In genomic region chr3:57179580-57180410, GRCh38 we compare ENCODE assay signal across 11 cellular contexts. TPM values are rescaled to one million over a fixed set of nuclear protein-coding genes. Genes with fewer than 3 reads are reported as not detected.
A peak's percentile ranks its signal among the peaks of the same experiment; 100 is the strongest.
DNase-seq lines count a peak whose midpoint lies in the region; ATAC-seq and TF ChIP-seq lines count a peak whose summit lies in the region.
"Had no signal": no experiment of that assay in that cellular context is flagged by ENCODE, and none has a peak within 500 bp of the region (broad histone marks: within the 10 kb centered on the region; RNA-seq: fewer than 3 reads in every experiment).

No MANE protein-coding gene starts in this region.

- WGBS in right lobe of liver (ENCODE audit: insufficient coverage, low coverage, low lambda C conversion rate, missing lambda C conversion rate): 58% methylated on average over 4 of the region's 5 CpGs

- no peaks in the 10 kb centered on the region for H3K9me2 ChIP-seq in Karpas-422 (replicated peaks; ENCODE audit: insufficient read depth, low read length)

- H3K27ac ChIP-seq in Karpas-422 (ENCODE audit: low read length): no peak overlapping the region
- no peak overlapping the region for H3K27ac ChIP-seq in VCaP
- H3K27ac ChIP-seq in right lobe of liver: no peak overlapping the region
- no peak overlapping the region for H3K27ac ChIP-seq in CD4-positive, alpha-beta memory T cell (ENCODE audit: low read depth, low read length)
- H3K27ac ChIP-seq: colonic mucosa, parathyroid adenoma, SJSA1 had no signal

- no peak for TF ChIP-seq POLR2A in right lobe of liver (IDR thresholded peaks at IDR 0.05)

- no peak overlapping the region for H3K4me3 Mint-ChIP-seq in CD4-positive, alpha-beta memory T cell
- no peak overlapping the region for H3K4me3 Mint-ChIP-seq in immature natural killer cell

- DNase-seq in G401 (ENCODE audit: low spot score): peak; percentile 37
- peak; percentile 75 for DNase-seq in Karpas-422
- DNase-seq in right lobe of liver: no peak
- no peak for DNase-seq in CD4-positive, alpha-beta memory T cell
- no peak for DNase-seq in immature natural killer cell
- no peak for DNase-seq in T-helper 9 cell
- DNase-seq: colonic mucosa had no signal

- no peaks in the 10 kb centered on the region for H3K27me3 ChIP-seq in Karpas-422 (ENCODE audit: low read length)
- no peaks in the 10 kb centered on the region for H3K27me3 ChIP-seq in right lobe of liver
- H3K27me3 ChIP-seq in CD4-positive, alpha-beta memory T cell (ENCODE audit: insufficient read depth, low read length): no peaks in the 10 kb centered on the region
- H3K27me3 ChIP-seq: colonic mucosa, SJSA1 had no signal

- no peaks in the 10 kb centered on the region for H4K20me1 ChIP-seq in Karpas-422 (ENCODE audit: insufficient read depth, low read depth, low read length)

- intact Hi-C loops in right lobe of liver (cut with DNase I): no loop called here
- intact Hi-C loops in CD4-positive, alpha-beta memory T cell (cut with micrococcal nuclease): no loop called here

- CTCF ChIA-PET in CD4-positive, alpha-beta memory T cell (lab: Charles Lee; ENCODE audit: partially characterized antibody): interaction anchor here (3.6 kb wide), 1 partner anchor 10 kb away, joined by 24 read pairs; no protein-coding TSS in a partner anchor

- in situ Hi-C loops in G401 (cut with HindIII; ENCODE audit: low sequenced_read_pairs): no loop called here

- TF ChIP-seq CTCF in VCaP (conservative IDR thresholded peaks at IDR 0.05) (peak; percentile 76), right lobe of liver (IDR thresholded peaks at IDR 0.05) (peak; percentile 21 to 35 (median 28))

- H3K9me3 Mint-ChIP-seq in CD4-positive, alpha-beta memory T cell: no peaks in the 10 kb centered on the region
- H3K9me3 Mint-ChIP-seq in immature natural killer cell: no peaks in the 10 kb centered on the region

- H3K4me1 Mint-ChIP-seq in CD4-positive, alpha-beta memory T cell: no peaks in the 10 kb centered on the region
- H3K4me1 Mint-ChIP-seq in immature natural killer cell: no peaks in the 10 kb centered on the region

- H3K27ac Mint-ChIP-seq in CD4-positive, alpha-beta memory T cell: no peak overlapping the region
- no peak overlapping the region for H3K27ac Mint-ChIP-seq in immature natural killer cell

- H3K79me2 ChIP-seq in Karpas-422 (ENCODE audit: low read length): no peaks in the 10 kb centered on the region
- H3K79me2 ChIP-seq: parathyroid adenoma had no signal

- POLR2A ChIA-PET in CD4-positive, alpha-beta memory T cell (lab: Charles Lee; ENCODE audit: partially characterized antibody): no interaction called here

- no peaks in the 10 kb centered on the region for H3K36me3 ChIP-seq in Karpas-422 (ENCODE audit: insufficient read depth, low read length)
- no peaks in the 10 kb centered on the region for H3K36me3 ChIP-seq in right lobe of liver
- H3K36me3 ChIP-seq in CD4-positive, alpha-beta memory T cell (ENCODE audit: insufficient read depth, low read length): no peaks in the 10 kb centered on the region
- H3K36me3 ChIP-seq: colonic mucosa, SJSA1 had no signal

- no peak overlapping the region for H3K9ac ChIP-seq in Karpas-422 (ENCODE audit: low read length)
- H3K9ac ChIP-seq: parathyroid adenoma had no signal

- H3K4me2 ChIP-seq in Karpas-422 (ENCODE audit: low read depth, low read length, poor library complexity, severe bottlenecking): no peak overlapping the region

- no peak overlapping the region for H2AFZ ChIP-seq in Karpas-422 (ENCODE audit: low read length)
- H2AFZ ChIP-seq: parathyroid adenoma had no signal

- no peak overlapping the region for H3K4me3 ChIP-seq in Karpas-422 (ENCODE audit: low read length)
- no peak overlapping the region for H3K4me3 ChIP-seq in right lobe of liver
- no peak overlapping the region for H3K4me3 ChIP-seq in CD4-positive, alpha-beta memory T cell (ENCODE audit: low read length in 2 of 2)
- H3K4me3 ChIP-seq: colonic mucosa, SJSA1 had no signal

- peaks cover 25% of the 10 kb centered on the region for H3K4me1 ChIP-seq in Karpas-422 (ENCODE audit: low read length)
- H3K4me1 ChIP-seq in right lobe of liver: no peaks in the 10 kb centered on the region
- no peaks in the 10 kb centered on the region for H3K4me1 ChIP-seq in CD4-positive, alpha-beta memory T cell (ENCODE audit: insufficient read depth, low read length)
- H3K4me1 ChIP-seq: colonic mucosa, parathyroid adenoma, SJSA1 had no signal

- H3K9me3 ChIP-seq in Karpas-422 (ENCODE audit: low read length) (no peaks in the 10 kb centered on the region), right lobe of liver (no peaks in the 10 kb centered on the region)
- H3K9me3 ChIP-seq in CD4-positive, alpha-beta memory T cell (ENCODE audit: control insufficient read depth in 1 of 2, low read length in 2 of 2): no peaks in the 10 kb centered on the region
- H3K9me3 ChIP-seq: colonic mucosa, SJSA1 had no signal

- H3K27me3 Mint-ChIP-seq in CD4-positive, alpha-beta memory T cell: peaks cover 8 to 21% of the 10 kb centered on the region in 2 donors
- peaks cover 0 to 16% (median 3%) of the 10 kb centered on the region in 3 donors for H3K27me3 Mint-ChIP-seq in immature natural killer cell (ENCODE audit: low read depth in 3 of 3)

- peak; percentile 39 to 50 (median 44) for ATAC-seq in right lobe of liver
- ATAC-seq in GM18861 (IDR thresholded peaks at IDR 0.05; ENCODE audit: unreplicated experiment): no peak

- no peaks in the 10 kb centered on the region for H3K36me3 Mint-ChIP-seq in CD4-positive, alpha-beta memory T cell
- no peaks in the 10 kb centered on the region for H3K36me3 Mint-ChIP-seq in immature natural killer cell

RNA-seq across cellular contexts. Expression of gene IL17RD, which starts 14.6 kb away (rescaled TPM):
- total RNA-seq in G401 (2014; rRNA removed; shearing (Covaris generic)): 34.4 and 48.2 TPM in 2 replicates
- total RNA-seq in Karpas-422 (2014; rRNA removed; shearing (Covaris generic); ENCODE audit: low replicate concordance): 0.43 and 1.2 TPM in 2 replicates
- under 1 TPM; under 0.01 to 0.40 (median 0.29) TPM for total RNA-seq in right lobe of liver
- not detected for total RNA-seq in CD4-positive, alpha-beta memory T cell
- polyA plus RNA-seq in CD4-positive, alpha-beta memory T cell: not detected
- polyA plus RNA-seq in immature natural killer cell: not detected
- total RNA-seq: SJSA1 had no signal

RNA-seq across cellular contexts. Expression of gene HESX1, which starts 20.0 kb away (rescaled TPM):
- total RNA-seq in G401 (2014; rRNA removed; shearing (Covaris generic)): 0.43 and 3.6 TPM in 2 replicates
- 1.0 and 3.4 TPM in 2 replicates for total RNA-seq in Karpas-422 (2014; rRNA removed; shearing (Covaris generic); ENCODE audit: low replicate concordance)
- under 1 TPM in 4 of 6 experiments, not detected in 2; 0.22 to 0.95 (median 0.66) TPM for total RNA-seq in right lobe of liver
- total RNA-seq in CD4-positive, alpha-beta memory T cell: not detected
- not detected for polyA plus RNA-seq in CD4-positive, alpha-beta memory T cell
- not detected for polyA plus RNA-seq in immature natural killer cell

RNA-seq across cellular contexts. Expression of gene APPL1, which starts 47.7 kb away (rescaled TPM):
- total RNA-seq in G401 (2014; rRNA removed; shearing (Covaris generic)): 68.8 and 76.3 TPM in 2 replicates
- 51.5 and 66.2 TPM in 2 replicates for total RNA-seq in Karpas-422 (2014; rRNA removed; shearing (Covaris generic); ENCODE audit: low replicate concordance)
- total RNA-seq in right lobe of liver: 10 to 100 TPM; 12.6 to 21.6 (median 16.6) TPM
- total RNA-seq in CD4-positive, alpha-beta memory T cell: 10 to 100 TPM; 30.9 to 33.6 TPM
- 10 to 100 TPM; 28.1 to 50.5 TPM for polyA plus RNA-seq in CD4-positive, alpha-beta memory T cell
- 10 to 100 TPM; 19.1 to 57.9 (median 43.2) TPM for polyA plus RNA-seq in immature natural killer cell

Comparison
In these comparisons a context has a peak if more than half of its experiments do, and no peak if none do; other contexts are left out.
1. DNase-seq: peak in G401 (single experiment) and Karpas-422 (single experiment); none in right lobe of liver (0 of 3), CD4-positive, alpha-beta memory T cell (0 of 5), immature natural killer cell (0 of 3) and T-helper 9 cell (single experiment).
2. RNA of gene IL17RD, which starts 14.6 kb away (total RNA-seq): 34.4 to 48.2 TPM in G401; 0.43 to 1.2 TPM in Karpas-422, under 0.01 to 0.40 TPM in right lobe of liver and not detected in CD4-positive, alpha-beta memory T cell; every median in the first group is over 10 times any median in the second.